In genomic region chr13:46553521-46553885, GRCh38 we compare ENCODE assay signal across 8 cellular contexts. TPM values are rescaled to one million over a fixed set of nuclear protein-coding genes. Genes with fewer than 3 reads are reported as not detected.
A peak's percentile ranks its signal among the peaks of the same experiment; 100 is the strongest.
DNase-seq lines count a peak whose midpoint lies in the region; ATAC-seq and TF ChIP-seq lines count a peak whose summit lies in the region.

No MANE protein-coding gene starts in this region.

- H3K4me3 ChIP-seq in Caco-2 (ENCODE audit: low read depth, low read length) (peak overlapping the region; percentile 99), skeletal muscle satellite cell (ENCODE audit: low read length) (peak overlapping the region; percentile 94)

- peak overlapping the region; percentile 97 for H3K4me3 Mint-ChIP-seq in Caco-2 (ENCODE audit: unreplicated experiment)
- H3K4me3 Mint-ChIP-seq in activated T-helper 1 cell treated with anti-CD3 and anti-CD28 coated beads, Interleukin-12 subunit alpha, Interleukin-12 subunit beta, Interleukin-2, Interleukin-4 antibody, amounts not matched to agents 30 ng/mL and 10 ng/mL and 1 ng/mL, durations not matched to agents 14 hours and 24 hours and 36 hours, result peak overlapping the region; percentile 95

- H3K9me3 Mint-ChIP-seq in Caco-2 (ENCODE audit: unreplicated experiment), result no peaks in the 10 kb centered on the region
- no peaks in the 10 kb centered on the region for H3K9me3 Mint-ChIP-seq in activated T-helper 1 cell treated with anti-CD3 and anti-CD28 coated beads, Interleukin-12 subunit alpha, Interleukin-12 subunit beta, Interleukin-2, Interleukin-4 antibody, amounts not matched to agents 30 ng/mL and 10 ng/mL and 1 ng/mL, durations not matched to agents 14 hours and 24 hours and 36 hours

- DNase-seq in Caco-2 (peak in 1 of 2 experiments; percentile 43), left cardiac atrium (no peak), UCSD-AML1 (lab: John Stamatoyannopoulos, UW; ENCODE audit: unreplicated experiment) (no peak), NCI-H1092 (lab: John Stamatoyannopoulos, UW) (no peak)
- DNase-seq in activated T-helper 1 cell treated with anti-CD3 and anti-CD28 coated beads, Interleukin-12 subunit alpha, Interleukin-12 subunit beta, Interleukin-2, Interleukin-4 antibody, amounts not matched to agents 30 ng/mL and 10 ng/mL and 1 ng/mL, durations not matched to agents 14 hours and 24 hours and 36 hours (ENCODE audit: low spot score), result no peak

- BruUV-seq in Caco-2 (replicated peaks; lab: Mats Ljungman, UMichigan), result no TSS peak

- intact Hi-C loops in Caco-2 (cut with micrococcal nuclease; ENCODE audit: unreplicated experiment), result loop anchor here (5.0 kb wide), 1 partner anchor 104 kb away; no protein-coding TSS in a partner anchor
- intact Hi-C loops in activated T-helper 1 cell treated with anti-CD3 and anti-CD28 coated beads, Interleukin-12 subunit alpha, Interleukin-12 subunit beta, Interleukin-2, Interleukin-4 antibody, amounts not matched to agents 30 ng/mL and 10 ng/mL and 1 ng/mL, durations not matched to agents 14 hours and 24 hours and 36 hours (cut with micrococcal nuclease), result loop anchor here (2.0 to 10.0 kb wide), 3 partner anchors 61 to 499 kb away; partner anchors contain the start of gene ZC3H13
- intact Hi-C loops in left cardiac atrium (cut with DNase I), result loop anchor here (2.0 to 10.0 kb wide), 5 partner anchors 51 to 167 kb away; no protein-coding TSS in a partner anchor

- no peak for TF ChIP-seq CTCF in Caco-2 (IDR thresholded peaks at IDR 0.05; ENCODE audit: insufficient read depth in 1 of 2, low read depth in 1 of 2, low read length in 1 of 2, severe bottlenecking in 1 of 2, unreplicated experiment in 1 of 2)

- peak overlapping the region; percentile 87 for H3K27ac Mint-ChIP-seq in Caco-2 (ENCODE audit: unreplicated experiment)
- H3K27ac Mint-ChIP-seq in activated T-helper 1 cell treated with anti-CD3 and anti-CD28 coated beads, Interleukin-12 subunit alpha, Interleukin-12 subunit beta, Interleukin-2, Interleukin-4 antibody, amounts not matched to agents 30 ng/mL and 10 ng/mL and 1 ng/mL, durations not matched to agents 14 hours and 24 hours and 36 hours, result peak overlapping the region; percentile 92

- peak overlapping the region; percentile 91 for H3K9ac ChIP-seq in skeletal muscle satellite cell (ENCODE audit: low read depth, low read length)

- H3K36me3 ChIP-seq in Caco-2 (ENCODE audit: control insufficient read depth, insufficient read depth, low read length) (no peaks in the 10 kb centered on the region), skeletal muscle satellite cell (ENCODE audit: insufficient read depth, low read length) (no peaks in the 10 kb centered on the region)

- H3K4me1 ChIP-seq in Caco-2, result peaks cover 23% of the 10 kb centered on the region
- peaks cover 25% of the 10 kb centered on the region for H3K4me1 ChIP-seq in skeletal muscle satellite cell (ENCODE audit: control insufficient read depth, insufficient read depth, low read length)

- H3K4me1 Mint-ChIP-seq in Caco-2 (ENCODE audit: low read depth, unreplicated experiment), result peaks cover 33% of the 10 kb centered on the region
- H3K4me1 Mint-ChIP-seq in activated T-helper 1 cell treated with anti-CD3 and anti-CD28 coated beads, Interleukin-12 subunit alpha, Interleukin-12 subunit beta, Interleukin-2, Interleukin-4 antibody, amounts not matched to agents 30 ng/mL and 10 ng/mL and 1 ng/mL, durations not matched to agents 14 hours and 24 hours and 36 hours (ENCODE audit: low read depth), result peaks cover 53% of the 10 kb centered on the region

- POLR2A ChIA-PET in Caco-2 (lab: Charles Lee), result interaction anchor here (0.9 kb wide), 1 partner anchor 76 kb away, joined by 3 read pairs; no protein-coding TSS in a partner anchor

- no peaks in the 10 kb centered on the region for H3K27me3 Mint-ChIP-seq in Caco-2 (ENCODE audit: insufficient read depth, unreplicated experiment)
- H3K27me3 Mint-ChIP-seq in activated T-helper 1 cell treated with anti-CD3 and anti-CD28 coated beads, Interleukin-12 subunit alpha, Interleukin-12 subunit beta, Interleukin-2, Interleukin-4 antibody, amounts not matched to agents 30 ng/mL and 10 ng/mL and 1 ng/mL, durations not matched to agents 14 hours and 24 hours and 36 hours (ENCODE audit: insufficient read depth), result peaks cover 12% of the 10 kb centered on the region

- ATAC-seq in HG02840 (IDR thresholded peaks at IDR 0.05; ENCODE audit: low FRiP score, unreplicated experiment), result peak; percentile 6
- peak; percentile 8 to 11 for ATAC-seq in left cardiac atrium
- no peak for ATAC-seq in HG03139 (IDR thresholded peaks at IDR 0.05; ENCODE audit: unreplicated experiment)

- peaks cover 17% of the 10 kb centered on the region for H3K36me3 Mint-ChIP-seq in Caco-2 (ENCODE audit: insufficient read depth, unreplicated experiment)
- peaks cover 3% of the 10 kb centered on the region for H3K36me3 Mint-ChIP-seq in activated T-helper 1 cell treated with anti-CD3 and anti-CD28 coated beads, Interleukin-12 subunit alpha, Interleukin-12 subunit beta, Interleukin-2, Interleukin-4 antibody, amounts not matched to agents 30 ng/mL and 10 ng/mL and 1 ng/mL, durations not matched to agents 14 hours and 24 hours and 36 hours (ENCODE audit: low read depth)

- peak overlapping the region; percentile 94 for H3K4me2 ChIP-seq in skeletal muscle satellite cell (ENCODE audit: low read length)

- H3K27me3 ChIP-seq in Caco-2 (replicated peaks; ENCODE audit: control insufficient read depth, insufficient read depth, low read length) (no peaks in the 10 kb centered on the region), skeletal muscle satellite cell (ENCODE audit: control insufficient read depth, insufficient read depth, low read length) (no peaks in the 10 kb centered on the region)

- H3K9me3 ChIP-seq in Caco-2 (no peaks in the 10 kb centered on the region), skeletal muscle satellite cell (replicated peaks; ENCODE audit: low read length) (no peaks in the 10 kb centered on the region)

- CTCF ChIA-PET in Caco-2 (lab: Charles Lee), result interaction anchor here (3.0 kb wide), 1 partner anchor 168 kb away, joined by 32 read pairs; no protein-coding TSS in a partner anchor

RNA-seq across cellular contexts. Expression of gene LRCH1, which starts 0.5 kb away (rescaled TPM):
- 27.0 and 30.7 TPM in 2 replicates for total RNA-seq in Caco-2 (2022)
- total RNA-seq in activated T-helper 1 cell treated with anti-CD3 and anti-CD28 coated beads, Interleukin-12 subunit alpha, Interleukin-12 subunit beta, Interleukin-2, Interleukin-4 antibody, amounts not matched to agents 30 ng/mL and 10 ng/mL and 1 ng/mL, durations not matched to agents 14 hours and 24 hours and 36 hours, result 20.3 and 21.8 TPM in 2 replicates
- total RNA-seq in left cardiac atrium, result 10 to 100 TPM; 10.8 to 13.7 TPM
- 5.9 and 6.8 TPM in 2 replicates for total RNA-seq in skeletal muscle satellite cell (2012; rRNA removed)
